In the genomic region with DNA sequence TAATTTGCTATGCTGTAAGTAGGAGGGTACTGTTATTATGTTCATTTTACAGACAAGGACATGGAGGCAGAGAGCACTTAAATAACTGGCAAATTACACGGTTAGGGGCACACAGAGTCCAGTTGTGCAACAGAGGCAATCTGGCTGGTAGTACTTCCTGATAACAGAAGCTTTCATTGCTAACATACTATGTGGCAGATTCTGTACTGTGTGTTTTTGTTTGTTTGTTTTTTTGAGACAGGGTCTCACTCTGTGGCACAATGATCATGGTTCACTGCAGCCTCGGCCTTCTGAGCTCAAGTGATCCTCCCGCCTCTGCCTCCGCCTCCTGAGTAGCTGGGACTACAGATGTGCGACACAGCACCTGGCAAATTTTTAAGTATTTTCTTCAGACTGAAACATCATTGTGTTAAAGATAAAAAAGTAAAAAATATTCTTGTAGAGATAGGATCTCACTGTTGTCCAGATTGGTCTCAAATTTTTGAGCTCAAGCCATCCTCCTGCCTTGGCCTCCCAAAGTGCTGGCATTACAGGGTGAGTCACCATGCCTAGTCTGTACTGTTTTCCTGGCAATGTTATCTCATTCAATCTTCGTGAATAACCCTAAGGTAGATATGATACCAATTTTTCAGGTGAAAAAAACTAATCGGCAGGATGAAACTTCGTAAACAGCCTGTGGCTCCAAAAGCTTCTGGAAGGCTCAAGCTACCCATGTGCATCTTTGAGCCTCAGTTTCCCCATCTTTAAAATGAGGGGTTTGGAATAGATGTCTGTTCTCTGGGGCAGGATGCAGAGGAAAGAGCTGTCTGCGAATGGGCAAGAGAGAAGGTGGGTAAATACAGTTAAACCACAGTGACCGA, we compare ENCODE assay signal across 8 cellular contexts. TPM values are rescaled to one million over a fixed set of nuclear protein-coding genes. Genes with fewer than 3 reads are reported as not detected.
DNase-seq lines count a peak whose midpoint lies in the region; ATAC-seq, FAIRE-seq and TF ChIP-seq lines count a peak whose summit lies in the region.

No MANE protein-coding gene starts in this region.

- peak overlapping the region; percentile 97 for H2AFZ ChIP-seq in H1 (ENCODE audit: low read length)

- no peak for ATAC-seq in pancreas
- no peak for ATAC-seq in GM18517 (IDR thresholded peaks at IDR 0.05; ENCODE audit: unreplicated experiment)

- DNase-seq in GM12864 (ENCODE audit: low read depth), result no peak
- peak; percentile 47 for DNase-seq in OCI-M1 (lab: John Stamatoyannopoulos, UW)
- no peak for DNase-seq in H1 (ENCODE audit: low read depth in 1 of 2, low spot score in 2 of 2)
- no peak for DNase-seq in pancreas
- no peak for DNase-seq in 8988T
- DNase-seq in GM10266 (ENCODE audit: extremely low spot score), result no peak
- no peak for DNase-seq in NCI-H2196 treated with DMSO at 0.1 percent for 48 hours (lab: John Stamatoyannopoulos, UW; ENCODE audit: unreplicated experiment)

- POLR2A ChIA-PET in H1 (lab: Charles Lee; ENCODE audit: partially characterized antibody), result interaction anchor here (0.7 to 2.7 kb wide), 5 partner anchors 8 to 199 kb away, joined by 3 to 10 read pairs (median 4); a partner anchor contains a TSS

- peaks cover 0 to 4% (median 1%) of the 10 kb centered on the region in 4 experiments; a peak in 2 of 7 replicates for H3K4me1 ChIP-seq in H1 (replicated peaks in 1 of 4; ENCODE audit: control insufficient read depth in 3 of 4, insufficient read depth in 4 of 4, low read length in 3 of 4)
- peaks cover under 1 to 11% (median 9%) of the 10 kb centered on the region in 3 donors for H3K4me1 ChIP-seq in pancreas

- 78% methylated on average over 10 of the region's 10 CpGs; no CpG with 5 or more reads in 1 of the 2 experiments for WGBS in H1 (ENCODE audit: extremely low coverage in 1 of 2, insufficient coverage in 1 of 2, insufficient read length in 1 of 2, insufficient replicate concordance in 2 of 2, low coverage in 1 of 2, low lambda C conversion rate in 2 of 2, missing lambda C conversion rate in 1 of 2), 2 experiments
- 53 to 57% methylated on average over 10 of the region's 10 CpGs for WGBS in pancreas, 2 donors

- H3K79me1 ChIP-seq in H1 (ENCODE audit: low read depth, low read length), result no peaks in the 10 kb centered on the region

- H2AK5ac ChIP-seq in H1 (ENCODE audit: low read depth, low read length), result no peak overlapping the region

- peaks cover 15% of the 10 kb centered on the region for H3K23me2 ChIP-seq in H1 (ENCODE audit: low read depth, low read length)

- peak overlapping the region; percentile 81 to 98 for H3K4me2 ChIP-seq in H1 (ENCODE audit: insufficient read depth in 1 of 2, low read depth in 2 of 2, low read length in 2 of 2)

- peak overlapping the region; percentile 93 for H3K4me3 ChIP-seq in GM12864 (ENCODE audit: low read depth, low read length)
- peak overlapping the region; percentile 67 to 78 (median 70) for H3K4me3 ChIP-seq in H1 (ENCODE audit: extremely low read depth in 1 of 4, insufficient read depth in 2 of 4, low read depth in 3 of 4, low read length in 4 of 4)
- H3K4me3 ChIP-seq in pancreas, result peak overlapping the region; percentile 78 to 97 (median 91)

- peak overlapping the region; percentile 89 for H4K8ac ChIP-seq in H1 (ENCODE audit: extremely low read depth, insufficient read depth, low read length)

- H3K18ac ChIP-seq in H1 (ENCODE audit: extremely low read depth, low read length), result peak overlapping the region; percentile 32; the same call in 1 of the 2 replicates

- H2BK20ac ChIP-seq in H1 (ENCODE audit: low read length), result no peak overlapping the region

- H3K14ac ChIP-seq in H1 (ENCODE audit: insufficient read length), result peak overlapping the region; percentile 66

- H3K4ac ChIP-seq in H1 (replicated peaks; ENCODE audit: insufficient read length, low read depth, low read length), result no peak overlapping the region

- peak overlapping the region; percentile 84 for H4K5ac ChIP-seq in H1 (ENCODE audit: insufficient read length, low read depth, low read length)

- H2BK5ac ChIP-seq in H1 (ENCODE audit: low read depth, low read length), result 0 out of 2 replicates have a peak overlapping the region, but pooled peaks have one; percentile 60

- no peak overlapping the region for H4K91ac ChIP-seq in H1 (replicated peaks; ENCODE audit: insufficient read length, low read length)

- H3K9ac ChIP-seq in H1 (replicated peaks in 1 of 4; ENCODE audit: extremely low read depth in 1 of 4, low read depth in 3 of 4, low read length in 3 of 4), result peak overlapping the region in 3 of 4 experiments; percentile 74 to 78 (median 75); a peak in 5 of 7 replicates

- no peak overlapping the region for H3K23ac ChIP-seq in H1 (ENCODE audit: insufficient read length)

- H2BK12ac ChIP-seq in H1 (ENCODE audit: low read depth, low read length), result no peak overlapping the region

- intact Hi-C loops in pancreas (cut with DNase I), result no loop called here

- TF ChIP-seq CTCF in GM12864 (IDR thresholded peaks at IDR 0.05; ENCODE audit: low read depth, low read length, missing control alignments) (no peak), H1 (IDR thresholded peaks at IDR 0.05; ENCODE audit: control extremely low read depth in 1 of 3, insufficient read depth in 1 of 3, low read depth in 1 of 3, low read length in 3 of 3) (no peak), pancreas (IDR thresholded peaks at IDR 0.05) (no peak), GM10266 (IDR thresholded peaks at IDR 0.05; ENCODE audit: control insufficient read depth, insufficient read depth, low read depth, missing control alignments) (no peak)

- H4K20me1 ChIP-seq in H1 (replicated peaks in 1 of 2; ENCODE audit: control insufficient read depth in 1 of 2, insufficient read depth in 2 of 2, low read length in 2 of 2), result peaks cover 0 to 2% of the 10 kb centered on the region in 2 experiments

- TF ChIP-seq EP300 in H1 (IDR thresholded peaks at IDR 0.05; ENCODE audit: borderline replicate concordance in 1 of 2, low read depth in 2 of 2, low read length in 2 of 2), result no peak

- H3K79me2 ChIP-seq in H1 (ENCODE audit: control insufficient read depth in 1 of 2, insufficient read depth in 2 of 2, low read length in 2 of 2), result no peaks in the 10 kb centered on the region

- no peak overlapping the region for H3K56ac ChIP-seq in H1 (replicated peaks; ENCODE audit: insufficient read length, low read depth, low read length)

- H3K27me3 ChIP-seq in H1 (replicated peaks in 1 of 4; ENCODE audit: control insufficient read depth in 3 of 4, extremely low read depth in 1 of 4, insufficient read depth in 3 of 4, low read length in 3 of 4), result peaks cover 0 to 11% (median 0%) of the 10 kb centered on the region in 4 experiments; a peak in 2 of 7 replicates
- no peaks in the 10 kb centered on the region for H3K27me3 ChIP-seq in pancreas

- H3K9me3 ChIP-seq in H1 (ENCODE audit: insufficient read depth in 2 of 2, low read depth in 1 of 2, low read length in 1 of 2) (no peaks in the 10 kb centered on the region), pancreas (no peaks in the 10 kb centered on the region)

- H3K36me3 ChIP-seq in H1 (ENCODE audit: control insufficient read depth in 2 of 4, insufficient read depth in 4 of 4, low read length in 3 of 4), result no peaks in the 10 kb centered on the region
- no peaks in the 10 kb centered on the region for H3K36me3 ChIP-seq in pancreas

- H3K27ac ChIP-seq in H1 (ENCODE audit: low read depth, low read length), result peak overlapping the region; percentile 73; the same call in 1 of the 2 replicates
- H3K27ac ChIP-seq in pancreas, result peak overlapping the region; percentile 78 to 92 (median 83)

- FAIRE-seq in H1 (lab: Jason Lieb, UNC) (no peak), pancreas (lab: Jason Lieb, UNC) (no peak)

- CTCF ChIA-PET in H1 (lab: Charles Lee; ENCODE audit: partially characterized antibody), result interaction anchor here (0.8 to 1.8 kb wide), 9 partner anchors 24 to 200 kb away, joined by 3 to 5 read pairs (median 3); no protein-coding TSS in a partner anchor

- no peak overlapping the region for H2BK15ac ChIP-seq in H1 (ENCODE audit: low read length)

- TF ChIP-seq RAD21 in H1 (IDR thresholded peaks at IDR 0.05 in 1 of 2, conservative IDR thresholded peaks at IDR 0.05 in 1 of 2; ENCODE audit: low read depth in 2 of 2, low read length in 2 of 2), result no peak

- TF ChIP-seq POLR2A in H1 (IDR thresholded peaks at IDR 0.05; ENCODE audit: control extremely low read depth in 1 of 2, low read depth in 2 of 2, low read length in 2 of 2), result no peak

- H2BK120ac ChIP-seq in H1 (replicated peaks; ENCODE audit: low read depth, low read length), result no peak overlapping the region

TF ChIP-seq in H1, 55 proteins besides CTCF, POLR2A, EP300 and RAD21:
- no peak for TF ChIP-seq MAFK (IDR thresholded peaks at IDR 0.05; ENCODE audit: low read depth, low read length)
- TF ChIP-seq RXRA (IDR thresholded peaks at IDR 0.05; ENCODE audit: insufficient read depth, low read depth, low read length), result no peak
- no peak for TF ChIP-seq ASH2L (IDR thresholded peaks at IDR 0.05; ENCODE audit: low read length)
- TF ChIP-seq PHF8 (conservative IDR thresholded peaks at IDR 0.05; ENCODE audit: low read depth, low read length), result no peak

RNA-seq across cellular contexts. Expression of a gene that starts 0.9 kb away (rescaled TPM):
- total RNA-seq in H1 (2021; fragmentation: NEBNext Ultra II Directional; extraction: Animal tissue kit (Norgen Biotek cat#: 25700)), result 27.9 and 34.2 TPM in 2 replicates
- polyA plus RNA-seq in H1 (2011; rRNA removed) (4.1 and 9.0 TPM in 2 replicates), pancreas (100 to 1,000 TPM; 108 to 183 TPM)
- 10.2 TPM for polyA plus RNA-seq in H1 (2011; cell fraction: cytosol; rRNA removed)
- polyA plus RNA-seq in H1 (2011; cell fraction: nucleus; rRNA removed), result 8.3 TPM
- 14.9 to 31.0 TPM (median 17.2 TPM) in 4 replicates for polyA plus RNA-seq in H1 (2012, experiment 1 of 2)
- 1.7 TPM for polyA plus RNA-seq in H1 (2012, experiment 2 of 2)
- 48.4 TPM for polyA plus RNA-seq in H1 (2013, experiment 1 of 2)
- polyA plus RNA-seq in H1 (2013, experiment 2 of 2), result 59.6 TPM
- 11.8 and 16.6 TPM in 2 replicates for polyA minus RNA-seq in H1 (2011; rRNA and poly(A)+ RNA removed)
- polyA minus RNA-seq in H1 (2011; cell fraction: cytosol; rRNA and poly(A)+ RNA removed), result 12.0 TPM
- polyA minus RNA-seq in H1 (2011; cell fraction: nucleus; rRNA and poly(A)+ RNA removed), result 13.0 TPM
- total RNA-seq in pancreas, result 100 to 1,000 TPM; 125 to 255 (median 160) TPM
